ENCODE assay signal across 22 cellular contexts in genomic region chr16:68728558-68728957, GRCh38. TPM values are rescaled to one million over a fixed set of nuclear protein-coding genes. Genes with fewer than 3 reads are reported as not detected.
DNase-seq lines count a peak whose midpoint lies in the region; FAIRE-seq and TF ChIP-seq lines count a peak whose summit lies in the region.
"Had no signal": no experiment of that assay in that cellular context is flagged by ENCODE, and none has a peak within 500 bp of the region (broad histone marks: within the 10 kb centered on the region; RNA-seq: fewer than 3 reads in every experiment).

No MANE protein-coding gene starts in this region.

- CTCF ChIA-PET in HEK293 (lab: Yijun Ruan, JAX) = interaction anchor here (0.5 to 1.1 kb wide), 2 partner anchors 138 to 185 kb away, joined by 3 to 4 read pairs; no protein-coding TSS in a partner anchor

- no peaks in the 10 kb centered on the region for H3K36me3 Mint-ChIP-seq in astrocyte (ENCODE audit: low read depth, unreplicated experiment)
- H3K36me3 Mint-ChIP-seq: CD8-positive, alpha-beta T cell had no signal

- TF ChIP-seq CTCF in HEK293 (tag by site-specific recombination; IDR thresholded peaks at IDR 0.05) = no peak
- TF ChIP-seq CTCF in astrocyte (IDR thresholded peaks at IDR 0.05; ENCODE audit: insufficient read depth, low read depth, low read length) = no peak
- TF ChIP-seq CTCF in parathyroid adenoma (IDR thresholded peaks at IDR 0.05) = no peak

- peaks cover 8% of the 10 kb centered on the region for H3K4me1 Mint-ChIP-seq in astrocyte (ENCODE audit: low read depth, unreplicated experiment)

- FAIRE-seq in astrocyte (lab: Jason Lieb, UNC) = no peak
- FAIRE-seq: D721Med, GM12878, GM18507, H54 had no signal

- H3K36me3 ChIP-seq in HEK293 (ENCODE audit: control insufficient read depth in 2 of 2, insufficient read depth in 1 of 2, low read length in 2 of 2) (no peaks in the 10 kb centered on the region), astrocyte (ENCODE audit: insufficient read depth, low read length) (no peaks in the 10 kb centered on the region), parathyroid adenoma (ENCODE audit: control insufficient read depth, insufficient read depth, low read length) (no peaks in the 10 kb centered on the region)
- H3K36me3 ChIP-seq: HAP-1 had no signal

- H3K27ac Mint-ChIP-seq in astrocyte (ENCODE audit: unreplicated experiment) = peak overlapping the region; percentile 19
- H3K27ac Mint-ChIP-seq: CD8-positive, alpha-beta T cell had no signal

- no peaks in the 10 kb centered on the region for H3K27me3 ChIP-seq in astrocyte (ENCODE audit: insufficient read depth, low read length)
- H3K27me3 ChIP-seq in parathyroid adenoma (ENCODE audit: control insufficient read depth, insufficient read depth, low read length) = no peaks in the 10 kb centered on the region

- H3K9me3 ChIP-seq in HEK293 (ENCODE audit: control insufficient read depth, insufficient read depth, low read depth, low read length) = no peaks in the 10 kb centered on the region
- no peaks in the 10 kb centered on the region for H3K9me3 ChIP-seq in astrocyte (ENCODE audit: insufficient read depth, low read depth, low read length)
- no peaks in the 10 kb centered on the region for H3K9me3 ChIP-seq in parathyroid adenoma (ENCODE audit: control insufficient read depth, low read length)
- H3K9me3 ChIP-seq: Caco-2, HAP-1 had no signal

- H3K9ac ChIP-seq in astrocyte (ENCODE audit: low read length) (no peak overlapping the region), parathyroid adenoma (no peak overlapping the region)

- H2AFZ ChIP-seq in astrocyte (ENCODE audit: low read depth, low read length) (no peak overlapping the region), parathyroid adenoma (no peak overlapping the region)

- no peaks in the 10 kb centered on the region for H3K9me3 Mint-ChIP-seq in astrocyte (ENCODE audit: unreplicated experiment)
- H3K9me3 Mint-ChIP-seq: CD8-positive, alpha-beta T cell had no signal

- H3K27me3 Mint-ChIP-seq in astrocyte (ENCODE audit: low read depth, unreplicated experiment) = no peaks in the 10 kb centered on the region

- H3K4me2 ChIP-seq in astrocyte (ENCODE audit: low read length) (no peak overlapping the region), parathyroid adenoma (ENCODE audit: low read length) (peak overlapping the region; percentile 26)

- no peak overlapping the region for H3K4me3 Mint-ChIP-seq in astrocyte (ENCODE audit: unreplicated experiment)
- H3K4me3 Mint-ChIP-seq: CD8-positive, alpha-beta T cell had no signal

- POLR2A ChIA-PET in HEK293 (lab: Yijun Ruan, JAX) = no interaction called here

- H4K20me1 ChIP-seq in astrocyte (ENCODE audit: insufficient read depth, low read length) = no peaks in the 10 kb centered on the region

- H3K4me3 ChIP-seq in HEK293 (ENCODE audit: low read depth, low read length) (no peak overlapping the region), astrocyte (ENCODE audit: insufficient read depth, low read depth, low read length) (no peak overlapping the region), parathyroid adenoma (ENCODE audit: low read depth, low read length) (peak overlapping the region; percentile 25)
- H3K4me3 ChIP-seq: GM12878, HAP-1 had no signal

- peak; percentile 72 for DNase-seq in A172 (ENCODE audit: low spot score)
- no peak for DNase-seq in astrocyte (ENCODE audit: low read depth)
- DNase-seq in NCI-H2171 (lab: John Stamatoyannopoulos, UW) = no peak
- no peak for DNase-seq in SK-N-DZ (ENCODE audit: low spot score)
- DNase-seq in pons (ENCODE audit: low spot score) = no peak
- DNase-seq in SIG-M5 (lab: John Stamatoyannopoulos, UW) = no peak
- DNase-seq: 8988T; C1 segment of cervical spinal cord; Caco-2; CD8-positive, alpha-beta T cell; DMS 273 treated with DMSO at 0.1 percent for 48 hours; DMS79; EL; GDM1; GOT3 had no signal

- H3K27ac ChIP-seq in HEK293 (ENCODE audit: extremely low read depth, low read depth, low read length) (no peak overlapping the region), astrocyte (ENCODE audit: low read depth, low read length) (no peak overlapping the region), parathyroid adenoma (peak overlapping the region; percentile 94)

- H3K4me1 ChIP-seq in HEK293 (ENCODE audit: control insufficient read depth, insufficient read depth, low read length) = peaks cover 7% of the 10 kb centered on the region
- no peaks in the 10 kb centered on the region for H3K4me1 ChIP-seq in astrocyte (ENCODE audit: insufficient read depth, low read length)
- H3K4me1 ChIP-seq in parathyroid adenoma = peaks cover 16% of the 10 kb centered on the region

- no peaks in the 10 kb centered on the region for H3K79me2 ChIP-seq in astrocyte (ENCODE audit: insufficient read depth, low read length)
- no peaks in the 10 kb centered on the region for H3K79me2 ChIP-seq in parathyroid adenoma

TF ChIP-seq in HEK293, 187 proteins besides CTCF, POLR2A, EP300 and RAD21:
- 0 out of 2 replicates have a peak, but pooled peaks have one; percentile 17 for TF ChIP-seq OSR2 (tag by site-specific recombination; IDR thresholded peaks at IDR 0.05)
- TF ChIP-seq ZNF768 (tag by site-specific recombination; IDR thresholded peaks at IDR 0.05) = no peak

RNA-seq across cellular contexts. Expression of gene CDH1, which starts 8.5 kb away (rescaled TPM):
- total RNA-seq in A172 (2014; rRNA removed; shearing (Covaris generic)) = 0.14 and 1.5 TPM in 2 replicates
- total RNA-seq in astrocyte = 10.7 and 23.8 TPM in 2 replicates
- not detected in 2 replicates for polyA plus RNA-seq in SK-N-DZ (2014; cell fraction: cytosol; rRNA removed)
- not detected in 2 replicates for polyA plus RNA-seq in SK-N-DZ (2014; cell fraction: nucleus; rRNA removed)
